16 cellular contexts compared by ENCODE assay signal in genomic region chr15:57596978-57597377, GRCh38. TPM values are rescaled to one million over a fixed set of nuclear protein-coding genes. Genes with fewer than 3 reads are reported as not detected.
DNase-seq lines count a peak whose midpoint lies in the region; ATAC-seq and TF ChIP-seq lines count a peak whose summit lies in the region.
"Had no signal": no experiment of that assay in that cellular context is flagged by ENCODE, and none has a peak within 500 bp of the region (broad histone marks: within the 10 kb centered on the region; RNA-seq: fewer than 3 reads in every experiment).

No MANE protein-coding gene starts in this region.

- H3K9me3 ChIP-seq in body of pancreas (no peaks in the 10 kb centered on the region), esophagus (ENCODE audit: control insufficient read depth in 2 of 2, insufficient read depth in 1 of 2, low read depth in 1 of 2, low read length in 1 of 2) (no peaks in the 10 kb centered on the region), lung (ENCODE audit: control insufficient read depth in 2 of 2, insufficient read depth in 1 of 2, low read length in 1 of 2) (no peaks in the 10 kb centered on the region), uterus (no peaks in the 10 kb centered on the region)
- H3K9me3 ChIP-seq: HAP-1 had no signal

- H3K4me1 ChIP-seq in body of pancreas (peaks cover 81% of the 10 kb centered on the region), esophagus (ENCODE audit: control insufficient read depth in 2 of 2, insufficient read depth in 2 of 2, low read length in 1 of 2) (peaks cover 2 to 8% of the 10 kb centered on the region in 2 donors), lung (ENCODE audit: control insufficient read depth in 2 of 2, insufficient read depth in 2 of 2, low read length in 2 of 2) (peaks cover 14 to 23% of the 10 kb centered on the region in 2 donors), uterus (peaks cover 4 to 5% of the 10 kb centered on the region in 2 donors)

- TF ChIP-seq POLR2A in body of pancreas (IDR thresholded peaks at IDR 0.05) (no peak), uterus (IDR thresholded peaks at IDR 0.05) (no peak), lower leg skin (IDR thresholded peaks at IDR 0.05) (no peak)

- peak; percentile 59 to 83 (median 72) for DNase-seq in body of pancreas
- DNase-seq in lung (ENCODE audit: low spot score), result no peak
- peak in 1 of 2 donors; percentile 45 for DNase-seq in uterus
- no peak for DNase-seq in activated CD4-positive, alpha-beta T cell treated with anti-CD3 and anti-CD28 coated beads, Interleukin-2, amount 50 U/mL, for 1 hour
- DNase-seq in nucleus accumbens (lab: John Stamatoyannopoulos, UW), result no peak
- DNase-seq in lower leg skin (ENCODE audit: low spot score in 2 of 2), result no peak
- DNase-seq: activated CD4-positive, alpha-beta T cell treated with anti-CD3 and anti-CD28 coated beads for 48 hours; activated naive CD4-positive, alpha-beta T cell; NCI-H1694; NCI-H446 treated with DMSO at 0.1 percent for 48 hours; stimulated activated CD4-positive, alpha-beta T cell treated with anti-CD3 and anti-CD28 coated beads, Interleukin-2, amount 100 ng/mL, for 48 hours had no signal

- no peak overlapping the region for H3K4me3 ChIP-seq in body of pancreas
- H3K4me3 ChIP-seq in esophagus (ENCODE audit: low read depth in 1 of 2, low read length in 2 of 2), result peak overlapping the region; percentile 6 to 17
- H3K4me3 ChIP-seq in lung, result no peak overlapping the region
- no peak overlapping the region for H3K4me3 ChIP-seq in uterus
- no peak overlapping the region for H3K4me3 ChIP-seq in lower leg skin (ENCODE audit: low read depth, poor library complexity, severe bottlenecking)
- H3K4me3 ChIP-seq: BLaER1, HAP-1, SK-N-MC had no signal

- WGBS in body of pancreas, 2 donors, result 9 to 22% methylated on average over 4 of the region's 4 CpGs
- 37 to 40% methylated on average over 4 of the region's 4 CpGs for WGBS in esophagus, 2 donors
- 55 to 58% methylated on average over 4 of the region's 4 CpGs for WGBS in lung, 2 donors
- WGBS in lower leg skin, 2 donors, result 39 to 45% methylated on average over 4 of the region's 4 CpGs

- H3K27ac ChIP-seq in body of pancreas (peak overlapping the region; percentile 82 to 91 (median 88)), esophagus (ENCODE audit: low read depth in 2 of 2, low read length in 1 of 2) (peak overlapping the region; percentile 20 to 72), lung (ENCODE audit: low read depth in 1 of 2, low read length in 1 of 2) (peak overlapping the region; percentile 79 to 99), uterus (peak overlapping the region; percentile 75 to 81)
- H3K27ac ChIP-seq: BLaER1, SK-N-MC had no signal

- no peaks in the 10 kb centered on the region for H3K36me3 ChIP-seq in body of pancreas (replicated peaks in 1 of 2; ENCODE audit: insufficient read depth in 1 of 2, low read depth in 2 of 2)
- H3K36me3 ChIP-seq in esophagus (ENCODE audit: control insufficient read depth in 2 of 2, insufficient read depth in 2 of 2, low read length in 1 of 2), result no peaks in the 10 kb centered on the region
- no peaks in the 10 kb centered on the region for H3K36me3 ChIP-seq in lung (ENCODE audit: control insufficient read depth in 2 of 2, insufficient read depth in 2 of 2, low read length in 2 of 2)
- H3K36me3 ChIP-seq in uterus, result no peaks in the 10 kb centered on the region
- H3K36me3 ChIP-seq: BLaER1, HAP-1 had no signal

- H3K27me3 ChIP-seq in body of pancreas, result no peaks in the 10 kb centered on the region
- no peaks in the 10 kb centered on the region for H3K27me3 ChIP-seq in esophagus (ENCODE audit: control insufficient read depth in 1 of 2, insufficient read depth in 2 of 2, low read length in 2 of 2)
- no peaks in the 10 kb centered on the region for H3K27me3 ChIP-seq in lung (ENCODE audit: control insufficient read depth, insufficient read depth)
- H3K27me3 ChIP-seq in uterus, result no peaks in the 10 kb centered on the region

- intact Hi-C loops in body of pancreas (cut with DNase I) (loop anchor here (5.0 kb wide), 1 partner anchor 35 kb away; no protein-coding TSS in a partner anchor), uterus (cut with DNase I; ENCODE audit: low total_unique reads) (no loop called here), lower leg skin (cut with DNase I; ENCODE audit: low total_unique reads) (no loop called here)

- TF ChIP-seq CTCF in body of pancreas (IDR thresholded peaks at IDR 0.05) (no peak), lung (IDR thresholded peaks at IDR 0.05; ENCODE audit: control extremely low read depth, extremely low read depth) (no peak), uterus (IDR thresholded peaks at IDR 0.05) (no peak), lower leg skin (IDR thresholded peaks at IDR 0.05) (no peak)

- ATAC-seq in body of pancreas, result peak; percentile 55
- no peak for ATAC-seq in lung (ENCODE audit: insufficient read depth, low FRiP score)
- ATAC-seq: sciatic nerve had no signal

RNA-seq across cellular contexts. Expression of gene MYZAP, which starts 5.3 kb away (rescaled TPM):
- total RNA-seq in body of pancreas (10 to 100 TPM; 10.9 to 16.3 TPM), lung (10 to 100 TPM in 1 of 2 donors, 1 to 10 TPM in 1; 6.9 to 36.9 TPM), uterus (10 to 100 TPM in 3 of 4 donors, 1 to 10 TPM in 1; 7.7 to 22.5 (median 18.2) TPM), lower leg skin (10 to 100 TPM in 3 of 4 donors, 1 to 10 TPM in 1; 7.7 to 21.4 (median 19.4) TPM)
- polyA plus RNA-seq in esophagus (10 to 100 TPM; 38.2 to 71.6 TPM), lung (10 to 100 TPM in 1 of 2 donors, 1 to 10 TPM in 1; 9.0 to 14.2 TPM)

Comparison
In these comparisons a context has a peak if more than half of its experiments do, and no peak if none do; other contexts are left out.
1. DNase-seq: peak in body of pancreas (4 of 4); none in lung (single experiment), activated CD4-positive, alpha-beta T cell treated with anti-CD3 and anti-CD28 coated beads, Interleukin-2, amount 50 U/mL, for 1 hour (single experiment), nucleus accumbens (0 of 56) and lower leg skin (0 of 2).
2. H3K4me3 ChIP-seq: peak in esophagus (2 of 2); none in body of pancreas (0 of 2), lung (single experiment), uterus (0 of 2) and lower leg skin (single experiment).
3. Peak in every context shown above with its lines, with median percentiles within 50 percentile points of each other: H3K27ac ChIP-seq.